1 cellular context compared by ENCODE assay signal in the genomic region with DNA sequence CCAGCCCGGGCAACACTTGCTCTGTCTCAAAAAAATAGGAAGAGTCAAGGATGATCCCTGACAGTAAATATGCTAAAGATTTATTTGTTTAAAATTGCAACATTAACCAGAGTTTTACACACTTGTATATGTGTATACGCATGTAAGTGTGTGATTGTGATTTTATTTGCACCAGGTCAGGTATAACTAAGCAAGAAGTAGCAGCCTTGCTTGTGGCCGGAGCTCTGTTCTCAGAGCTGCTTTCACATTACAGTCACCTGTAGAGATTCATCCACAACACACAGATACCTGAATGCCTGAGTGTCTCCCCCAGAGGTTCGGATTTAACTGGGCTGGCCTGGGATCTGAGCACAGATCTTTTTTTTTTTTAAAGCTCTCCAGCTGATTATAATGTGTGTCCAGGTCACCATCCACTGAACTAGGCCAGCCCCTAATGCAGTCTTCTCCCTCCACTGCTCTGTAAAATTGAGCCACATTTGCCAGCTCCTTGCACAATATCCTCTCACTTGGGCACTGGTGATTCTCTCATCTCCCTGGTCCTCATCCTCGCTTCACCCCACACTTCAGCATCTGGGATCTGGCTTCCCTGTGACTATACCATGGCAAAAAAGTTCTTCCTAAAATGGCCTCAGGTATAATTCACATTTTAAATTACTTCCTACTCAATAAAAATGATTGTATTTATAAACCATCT.
TF ChIP-seq lines count a peak whose summit lies in the region.

No MANE protein-coding gene starts in this region.

TF ChIP-seq in GM23338, 12 proteins besides CTCF, POLR2A, EP300 and RAD21:
- TF ChIP-seq, protein P1, sequence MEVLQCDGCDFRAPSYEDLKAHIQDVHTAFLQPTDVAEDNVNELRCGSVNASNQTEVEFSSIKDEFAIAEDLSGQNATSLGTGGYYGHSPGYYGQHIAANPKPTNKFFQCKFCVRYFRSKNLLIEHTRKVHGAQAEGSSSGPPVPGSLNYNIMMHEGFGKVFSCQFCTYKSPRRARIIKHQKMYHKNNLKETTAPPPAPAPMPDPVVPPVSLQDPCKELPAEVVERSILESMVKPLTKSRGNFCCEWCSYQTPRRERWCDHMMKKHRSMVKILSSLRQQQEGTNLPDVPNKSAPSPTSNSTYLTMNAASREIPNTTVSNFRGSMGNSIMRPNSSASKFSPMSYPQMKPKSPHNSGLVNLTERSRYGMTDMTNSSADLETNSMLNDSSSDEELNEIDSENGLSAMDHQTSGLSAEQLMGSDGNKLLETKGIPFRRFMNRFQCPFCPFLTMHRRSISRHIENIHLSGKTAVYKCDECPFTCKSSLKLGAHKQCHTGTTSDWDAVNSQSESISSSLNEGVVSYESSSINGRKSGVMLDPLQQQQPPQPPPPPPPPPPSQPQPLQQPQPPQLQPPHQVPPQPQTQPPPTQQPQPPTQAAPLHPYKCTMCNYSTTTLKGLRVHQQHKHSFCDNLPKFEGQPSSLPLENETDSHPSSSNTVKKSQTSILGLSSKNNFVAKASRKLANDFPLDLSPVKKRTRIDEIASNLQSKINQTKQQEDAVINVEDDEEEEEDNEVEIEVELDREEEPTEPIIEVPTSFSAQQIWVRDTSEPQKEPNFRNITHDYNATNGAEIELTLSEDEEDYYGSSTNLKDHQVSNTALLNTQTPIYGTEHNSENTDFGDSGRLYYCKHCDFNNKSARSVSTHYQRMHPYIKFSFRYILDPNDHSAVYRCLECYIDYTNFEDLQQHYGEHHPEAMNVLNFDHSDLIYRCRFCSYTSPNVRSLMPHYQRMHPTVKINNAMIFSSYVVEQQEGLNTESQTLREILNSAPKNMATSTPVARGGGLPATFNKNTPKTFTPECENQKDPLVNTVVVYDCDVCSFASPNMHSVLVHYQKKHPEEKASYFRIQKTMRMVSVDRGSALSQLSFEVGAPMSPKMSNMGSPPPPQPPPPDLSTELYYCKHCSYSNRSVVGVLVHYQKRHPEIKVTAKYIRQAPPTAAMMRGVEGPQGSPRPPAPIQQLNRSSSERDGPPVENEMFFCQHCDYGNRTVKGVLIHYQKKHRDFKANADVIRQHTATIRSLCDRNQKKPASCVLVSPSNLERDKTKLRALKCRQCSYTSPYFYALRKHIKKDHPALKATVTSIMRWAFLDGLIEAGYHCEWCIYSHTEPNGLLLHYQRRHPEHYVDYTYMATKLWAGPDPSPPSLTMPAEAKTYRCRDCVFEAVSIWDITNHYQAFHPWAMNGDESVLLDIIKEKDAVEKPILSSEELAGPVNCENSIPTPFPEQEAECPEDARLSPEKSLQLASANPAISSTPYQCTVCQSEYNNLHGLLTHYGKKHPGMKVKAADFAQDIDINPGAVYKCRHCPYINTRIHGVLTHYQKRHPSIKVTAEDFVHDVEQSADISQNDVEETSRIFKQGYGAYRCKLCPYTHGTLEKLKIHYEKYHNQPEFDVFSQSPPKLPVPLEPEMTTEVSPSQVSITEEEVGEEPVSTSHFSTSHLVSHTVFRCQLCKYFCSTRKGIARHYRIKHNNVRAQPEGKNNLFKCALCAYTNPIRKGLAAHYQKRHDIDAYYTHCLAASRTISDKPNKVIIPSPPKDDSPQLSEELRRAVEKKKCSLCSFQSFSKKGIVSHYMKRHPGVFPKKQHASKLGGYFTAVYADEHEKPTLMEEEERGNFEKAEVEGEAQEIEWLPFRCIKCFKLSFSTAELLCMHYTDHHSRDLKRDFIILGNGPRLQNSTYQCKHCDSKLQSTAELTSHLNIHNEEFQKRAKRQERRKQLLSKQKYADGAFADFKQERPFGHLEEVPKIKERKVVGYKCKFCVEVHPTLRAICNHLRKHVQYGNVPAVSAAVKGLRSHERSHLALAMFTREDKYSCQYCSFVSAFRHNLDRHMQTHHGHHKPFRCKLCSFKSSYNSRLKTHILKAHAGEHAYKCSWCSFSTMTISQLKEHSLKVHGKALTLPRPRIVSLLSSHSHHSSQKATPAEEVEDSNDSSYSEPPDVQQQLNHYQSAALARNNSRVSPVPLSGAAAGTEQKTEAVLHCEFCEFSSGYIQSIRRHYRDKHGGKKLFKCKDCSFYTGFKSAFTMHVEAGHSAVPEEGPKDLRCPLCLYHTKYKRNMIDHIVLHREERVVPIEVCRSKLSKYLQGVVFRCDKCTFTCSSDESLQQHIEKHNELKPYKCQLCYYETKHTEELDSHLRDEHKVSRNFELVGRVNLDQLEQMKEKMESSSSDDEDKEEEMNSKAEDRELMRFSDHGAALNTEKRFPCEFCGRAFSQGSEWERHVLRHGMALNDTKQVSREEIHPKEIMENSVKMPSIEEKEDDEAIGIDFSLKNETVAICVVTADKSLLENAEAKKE (CRISPR knock-in tag; IDR thresholded peaks at IDR 0.05), result no peak
- no peak for TF ChIP-seq STAT1 (IDR thresholded peaks at IDR 0.05; ENCODE audit: unreplicated experiment)
- TF ChIP-seq, protein P2, sequence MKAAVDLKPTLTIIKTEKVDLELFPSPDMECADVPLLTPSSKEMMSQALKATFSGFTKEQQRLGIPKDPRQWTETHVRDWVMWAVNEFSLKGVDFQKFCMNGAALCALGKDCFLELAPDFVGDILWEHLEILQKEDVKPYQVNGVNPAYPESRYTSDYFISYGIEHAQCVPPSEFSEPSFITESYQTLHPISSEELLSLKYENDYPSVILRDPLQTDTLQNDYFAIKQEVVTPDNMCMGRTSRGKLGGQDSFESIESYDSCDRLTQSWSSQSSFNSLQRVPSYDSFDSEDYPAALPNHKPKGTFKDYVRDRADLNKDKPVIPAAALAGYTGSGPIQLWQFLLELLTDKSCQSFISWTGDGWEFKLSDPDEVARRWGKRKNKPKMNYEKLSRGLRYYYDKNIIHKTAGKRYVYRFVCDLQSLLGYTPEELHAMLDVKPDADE (IDR thresholded peaks at IDR 0.05), result no peak
TF ChIP-seq in GM23338: peak in this region for 0.
